Comparison of ENCODE assay signal across 8 cellular contexts in genomic region chr18:50967714-50968661, GRCh38. TPM values are rescaled to one million over a fixed set of nuclear protein-coding genes. Genes with fewer than 3 reads are reported as not detected.
A peak's percentile ranks its signal among the peaks of the same experiment; 100 is the strongest.
DNase-seq lines count a peak whose midpoint lies in the region; ATAC-seq and TF ChIP-seq lines count a peak whose summit lies in the region.

ELAC1 (plus strand) TSS chr18:50968040; CDS start chr18:50974405, 6,365 bp downstream.

- peak; percentile 85 for ATAC-seq in CD8-positive, alpha-beta T cell
- ATAC-seq in GM19395 (IDR thresholded peaks at IDR 0.05; ENCODE audit: unreplicated experiment), result peak; percentile 93
- ATAC-seq in HG03558 (IDR thresholded peaks at IDR 0.05; ENCODE audit: extremely low read depth, unreplicated experiment), result peak; percentile 80

- CTCF ChIA-PET in CD8-positive, alpha-beta T cell (lab: Charles Lee), result interaction anchor here (0.8 to 1.4 kb wide), 3 partner anchors 10 to 83 kb away, joined by 3 to 6 read pairs (median 3); no protein-coding TSS in a partner anchor

- peak within 1 kb of the TSS; percentile 98 for H2BK5ac ChIP-seq in mesenchymal stem cell (ENCODE audit: low read depth, low read length, poor library complexity, severe bottlenecking)

- H3K4me1 Mint-ChIP-seq in CD8-positive, alpha-beta T cell (ENCODE audit: low read depth), result peaks cover 28% of the 10 kb centered on the region

- H2BK120ac ChIP-seq in mesenchymal stem cell (ENCODE audit: low read depth, low read length), result peak within 1 kb of the TSS; percentile 95

- POLR2A ChIA-PET in CD8-positive, alpha-beta T cell (lab: Charles Lee), result interaction anchor here (1.0 to 4.0 kb wide), 12 partner anchors 10 to 229 kb away, joined by 3 to 56 read pairs (median 5); partner anchors contain the start of genes ME2, MEX3C and SMAD4

- peak within 1 kb of the TSS in 1 of 2 experiments; percentile 89 for H3K23ac ChIP-seq in mesenchymal stem cell (ENCODE audit: low read length in 2 of 2)

- 1% methylated on average over 61 of the region's 84 CpGs for WGBS in mesenchymal stem cell

- peak within 1 kb of the TSS; percentile 38 for H2AK5ac ChIP-seq in mesenchymal stem cell (ENCODE audit: low read length, severe bottlenecking)

- peak within 1 kb of the TSS; percentile 95 for H3K4ac ChIP-seq in mesenchymal stem cell (ENCODE audit: low read depth in 1 of 2, low read length in 2 of 2)

- H3K27me3 Mint-ChIP-seq in CD8-positive, alpha-beta T cell (ENCODE audit: low read depth), result no peaks in the 10 kb centered on the region

- peak within 1 kb of the TSS; percentile 95 for H2AFZ ChIP-seq in mesenchymal stem cell (ENCODE audit: low read depth, low read length)

- H4K8ac ChIP-seq in mesenchymal stem cell (ENCODE audit: low read length), result peak within 1 kb of the TSS; percentile 95

- peaks cover 15% of the 10 kb centered on the region for H3K4me1 ChIP-seq in CD8-positive, alpha-beta T cell (ENCODE audit: insufficient read depth, low read length)
- H3K4me1 ChIP-seq in effector memory CD4-positive, alpha-beta T cell (ENCODE audit: control insufficient read depth, insufficient read depth, low read length, poor library complexity, severe bottlenecking), result peaks cover 3% of the 10 kb centered on the region
- no peaks in the 10 kb centered on the region for H3K4me1 ChIP-seq in mesenchymal stem cell (ENCODE audit: control insufficient read depth, insufficient read depth, low read depth, low read length)

- peaks cover 13% of the 10 kb centered on the region for H3K36me3 Mint-ChIP-seq in CD8-positive, alpha-beta T cell

- peak within 1 kb of the TSS; percentile 91 for H3K4me2 ChIP-seq in mesenchymal stem cell (ENCODE audit: low read length, poor library complexity, severe bottlenecking)

- peaks cover 11% of the 10 kb centered on the region for H3K9me3 Mint-ChIP-seq in CD8-positive, alpha-beta T cell

- H4K91ac ChIP-seq in mesenchymal stem cell (ENCODE audit: low read length), result peak within 1 kb of the TSS; percentile 96

- H3K4me3 ChIP-seq in CD8-positive, alpha-beta T cell (ENCODE audit: low read depth, low read length), result peak within 1 kb of the TSS; percentile 67
- peak within 1 kb of the TSS; percentile 70 for H3K4me3 ChIP-seq in effector memory CD4-positive, alpha-beta T cell (ENCODE audit: insufficient read depth, low read depth, low read length, poor library complexity, severe bottlenecking)
- peak within 1 kb of the TSS; percentile 89 to 95 for H3K4me3 ChIP-seq in mesenchymal stem cell (ENCODE audit: insufficient read depth in 1 of 2, low read depth in 1 of 2, low read length in 2 of 2)

- peak within 1 kb of the TSS; percentile 96 for H3K27ac Mint-ChIP-seq in CD8-positive, alpha-beta T cell

- peak within 1 kb of the TSS; percentile 94 for H3K4me3 Mint-ChIP-seq in CD8-positive, alpha-beta T cell

- no peak for TF ChIP-seq CTCF in CD8-positive, alpha-beta T cell (IDR thresholded peaks at IDR 0.05)

- H3K36me3 ChIP-seq in CD8-positive, alpha-beta T cell (ENCODE audit: insufficient read depth, low read length), result no peaks in the 10 kb centered on the region
- no peaks in the 10 kb centered on the region for H3K36me3 ChIP-seq in effector memory CD4-positive, alpha-beta T cell (ENCODE audit: control insufficient read depth, insufficient read depth, low read length)
- no peaks in the 10 kb centered on the region for H3K36me3 ChIP-seq in mesenchymal stem cell (ENCODE audit: control insufficient read depth in 1 of 2, insufficient read depth in 2 of 2, low read depth in 1 of 2, low read length in 2 of 2)

- peak within 1 kb of the TSS; percentile 83 for H2BK15ac ChIP-seq in mesenchymal stem cell (ENCODE audit: low read depth, poor library complexity, severe bottlenecking)

- H3K9me3 ChIP-seq in CD8-positive, alpha-beta T cell (ENCODE audit: low read length), result no peaks in the 10 kb centered on the region
- H3K9me3 ChIP-seq in effector memory CD4-positive, alpha-beta T cell (ENCODE audit: control insufficient read depth, low read length), result no peaks in the 10 kb centered on the region
- peaks cover 8% of the 10 kb centered on the region for H3K9me3 ChIP-seq in mesenchymal stem cell (ENCODE audit: control insufficient read depth, low read length)

- intact Hi-C loops in CD8-positive, alpha-beta T cell (cut with DNase I, micrococcal nuclease), result loop anchor here (1.0 to 10.0 kb wide), 8 partner anchors 62 to 683 kb away; partner anchors contain the start of genes CXXC1 (in 1 of the 2), MBD1 (in 1 of the 2), ME2 (in 1 of the 2) and MEX3C (in 1 of the 2)

- DNase-seq in CD8-positive, alpha-beta T cell, result peak; percentile 37 to 82 (median 62)
- DNase-seq in NCI-H82 treated with DMSO at 0.1 percent for 48 hours (lab: John Stamatoyannopoulos, UW; ENCODE audit: unreplicated experiment) (peak; percentile 26), mesenchymal stem cell (peak; percentile 75)
- DNase-seq in activated CD8-positive, alpha-beta memory T cell treated with anti-CD3 and anti-CD28 coated beads for 4 hours (ENCODE audit: low read depth in 2 of 2), result peak; percentile 18 to 24
- DNase-seq in effector memory CD4-positive, alpha-beta T cell, result peak; percentile 31 to 41 (median 39)
- DNase-seq in stimulated activated CD8-positive, alpha-beta memory T cell treated with anti-CD3 and anti-CD28 coated beads, Interleukin-12 subunit alpha, Interleukin-12 subunit beta, amount 100 ng/mL, for 4 hours (ENCODE audit: low read depth), result peak; percentile 51

- H3K14ac ChIP-seq in mesenchymal stem cell (ENCODE audit: low read length in 2 of 2), result peak within 1 kb of the TSS; percentile 86 to 97

- no peak within 1 kb of the TSS for H2BK12ac ChIP-seq in mesenchymal stem cell (ENCODE audit: low read length in 2 of 2)

- H3K79me1 ChIP-seq in mesenchymal stem cell (replicated peaks; ENCODE audit: low read length, poor library complexity, severe bottlenecking), result peaks cover 3% of the 10 kb centered on the region

- peak within 1 kb of the TSS; percentile 86 for H3K27ac ChIP-seq in CD8-positive, alpha-beta T cell (ENCODE audit: low read depth, low read length)
- peak within 1 kb of the TSS; percentile 87 for H3K27ac ChIP-seq in effector memory CD4-positive, alpha-beta T cell (ENCODE audit: insufficient read depth, low read length, poor library complexity, severe bottlenecking)
- peak within 1 kb of the TSS; percentile 67 for H3K27ac ChIP-seq in mesenchymal stem cell (ENCODE audit: low read length, poor library complexity, severe bottlenecking)

- H3K18ac ChIP-seq in mesenchymal stem cell (ENCODE audit: low read depth in 1 of 2, low read length in 2 of 2), result peak within 1 kb of the TSS; percentile 40 to 81

- H3K9ac ChIP-seq in mesenchymal stem cell (ENCODE audit: low read length), result peak within 1 kb of the TSS; percentile 93

- no peaks in the 10 kb centered on the region for H3K27me3 ChIP-seq in CD8-positive, alpha-beta T cell (ENCODE audit: insufficient read depth, low read length)
- no peaks in the 10 kb centered on the region for H3K27me3 ChIP-seq in effector memory CD4-positive, alpha-beta T cell (replicated peaks; ENCODE audit: control insufficient read depth, insufficient read depth, low read length, poor library complexity, severe bottlenecking)
- H3K27me3 ChIP-seq in mesenchymal stem cell (ENCODE audit: control insufficient read depth in 1 of 2, insufficient read depth in 1 of 2, low read length in 2 of 2), result no peaks in the 10 kb centered on the region

RNA-seq across cellular contexts. Expression of gene ELAC1, which starts in this region (rescaled TPM):
- total RNA-seq in CD8-positive, alpha-beta T cell, result 1 to 10 TPM; 3.5 to 4.0 TPM
- 5.4 TPM for polyA plus RNA-seq in mesenchymal stem cell (2013, experiment 1 of 2)
- 5.6 TPM for polyA plus RNA-seq in mesenchymal stem cell (2013, experiment 2 of 2)

Comparison
In these comparisons a context has a peak if more than half of its experiments do, and no peak if none do; other contexts are left out.
1. Peak in every context shown above with its lines: DNase-seq, ATAC-seq, H3K4me3 ChIP-seq and H3K27ac ChIP-seq.
2. DNase-seq: peak in every context shown above with its lines; median percentile 75 in mesenchymal stem cell; 62 in CD8-positive, alpha-beta T cell; 51 in stimulated activated CD8-positive, alpha-beta memory T cell treated with anti-CD3 and anti-CD28 coated beads, Interleukin-12 subunit alpha, Interleukin-12 subunit beta, amount 100 ng/mL, for 4 hours; 39 in effector memory CD4-positive, alpha-beta T cell; 26 in NCI-H82 treated with DMSO at 0.1 percent for 48 hours; 21 in activated CD8-positive, alpha-beta memory T cell treated with anti-CD3 and anti-CD28 coated beads for 4 hours.